16 cellular contexts compared by ENCODE assay signal in the genomic region with DNA sequence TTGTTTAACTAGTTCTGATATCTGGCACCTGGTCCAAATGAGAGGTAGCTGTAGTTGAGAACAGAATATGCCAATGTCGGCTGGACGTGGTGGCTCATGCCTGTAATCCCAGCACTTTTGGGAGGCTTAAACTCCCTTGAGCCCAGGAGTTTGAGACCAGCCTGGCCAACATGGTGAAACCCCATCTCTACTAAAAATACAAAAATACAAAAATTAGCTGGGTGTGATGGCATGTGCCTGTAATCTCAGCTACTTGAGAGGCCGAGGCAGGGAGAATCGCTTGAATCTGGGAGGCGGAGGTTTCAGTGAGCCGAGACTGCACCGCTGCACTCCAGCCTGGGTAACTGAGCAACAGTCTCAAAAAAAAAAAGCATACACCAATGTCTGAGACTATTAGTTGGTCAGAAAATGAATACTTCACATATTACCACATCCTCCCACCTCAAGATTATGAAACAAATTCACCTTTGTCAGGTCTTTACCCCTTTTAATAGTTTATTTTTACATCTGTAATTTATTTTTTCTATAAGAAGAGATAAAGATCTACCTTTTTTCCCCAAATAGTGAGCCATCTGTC. TPM values are rescaled to one million over a fixed set of nuclear protein-coding genes. Genes with fewer than 3 reads are reported as not detected.
DNase-seq lines count a peak whose midpoint lies in the region; ATAC-seq and TF ChIP-seq lines count a peak whose summit lies in the region.
"Had no signal": no experiment of that assay in that cellular context is flagged by ENCODE, and none has a peak within 500 bp of the region (broad histone marks: within the 10 kb centered on the region; RNA-seq: fewer than 3 reads in every experiment).

No MANE protein-coding gene starts in this region.

- peaks cover 68 to 94% (median 80%) of the 10 kb centered on the region in 3 donors for H3K4me1 Mint-ChIP-seq in CD8-positive, alpha-beta memory T cell
- peaks cover 41% of the 10 kb centered on the region for H3K4me1 Mint-ChIP-seq in activated CD4-positive, alpha-beta memory T cell treated with anti-CD3 and anti-CD28 coated beads, Interleukin-2, amount 10 ng/mL, durations not matched to agents 7 days and 5 days
- peaks cover 63 to 67% of the 10 kb centered on the region in 2 donors for H3K4me1 Mint-ChIP-seq in natural killer cell

- no peaks in the 10 kb centered on the region for H3K9me3 Mint-ChIP-seq in CD8-positive, alpha-beta memory T cell
- no peaks in the 10 kb centered on the region for H3K9me3 Mint-ChIP-seq in activated CD4-positive, alpha-beta memory T cell treated with anti-CD3 and anti-CD28 coated beads, Interleukin-2, amount 10 ng/mL, durations not matched to agents 7 days and 5 days
- H3K9me3 Mint-ChIP-seq in natural killer cell, result no peaks in the 10 kb centered on the region
- H3K9me3 Mint-ChIP-seq: dendritic cell treated with granulocyte-macrophage colony-stimulating factor and Interleukin-4, amounts not matched to agents 40 ng/mL and 50 ng/mL, for 4 days had no signal

- H3K36me3 Mint-ChIP-seq in CD8-positive, alpha-beta memory T cell, result peaks cover 5 to 41% (median 7%) of the 10 kb centered on the region in 3 donors
- H3K36me3 Mint-ChIP-seq in activated CD4-positive, alpha-beta memory T cell treated with anti-CD3 and anti-CD28 coated beads, Interleukin-2, amount 10 ng/mL, durations not matched to agents 7 days and 5 days (ENCODE audit: low read depth), result peaks cover 42% of the 10 kb centered on the region
- no peaks in the 10 kb centered on the region for H3K36me3 Mint-ChIP-seq in natural killer cell

- H3K27ac Mint-ChIP-seq in CD8-positive, alpha-beta memory T cell, result peak overlapping the region; percentile 33 to 85 (median 66)
- H3K27ac Mint-ChIP-seq in activated CD4-positive, alpha-beta memory T cell treated with anti-CD3 and anti-CD28 coated beads, Interleukin-2, amount 10 ng/mL, durations not matched to agents 7 days and 5 days, result peak overlapping the region; percentile 24
- peak overlapping the region; percentile 80 to 81 for H3K27ac Mint-ChIP-seq in natural killer cell

- H3K4me3 Mint-ChIP-seq in CD8-positive, alpha-beta memory T cell, result peak overlapping the region in 6 of 7 donors; percentile 14 to 66 (median 60)
- no peak overlapping the region for H3K4me3 Mint-ChIP-seq in activated CD4-positive, alpha-beta memory T cell treated with anti-CD3 and anti-CD28 coated beads, Interleukin-2, amount 10 ng/mL, durations not matched to agents 7 days and 5 days
- H3K4me3 Mint-ChIP-seq in natural killer cell, result peak overlapping the region; percentile 55
- H3K4me3 Mint-ChIP-seq: dendritic cell treated with granulocyte-macrophage colony-stimulating factor and Interleukin-4, amounts not matched to agents 40 ng/mL and 50 ng/mL, for 4 days had no signal

- H3K4me1 ChIP-seq in CD8-positive, alpha-beta memory T cell (ENCODE audit: insufficient read depth, low read length), result peaks cover 47% of the 10 kb centered on the region

- H3K27me3 ChIP-seq in CD8-positive, alpha-beta memory T cell (ENCODE audit: insufficient read depth, low read length, poor library complexity, severe bottlenecking), result no peaks in the 10 kb centered on the region
- H3K27me3 ChIP-seq: esophagus squamous epithelium had no signal

- H3K9me3 ChIP-seq in CD8-positive, alpha-beta memory T cell (ENCODE audit: low read length), result no peaks in the 10 kb centered on the region
- H3K9me3 ChIP-seq: esophagus squamous epithelium had no signal

- peaks cover 5% of the 10 kb centered on the region for H3K36me3 ChIP-seq in CD8-positive, alpha-beta memory T cell (ENCODE audit: insufficient read depth, low read length)

- H3K4me3 ChIP-seq in CD8-positive, alpha-beta memory T cell (ENCODE audit: low read length), result no peak overlapping the region
- H3K4me3 ChIP-seq: esophagus squamous epithelium, SK-N-MC had no signal

- peak in 1 of 5 donors; percentile 8 for DNase-seq in CD8-positive, alpha-beta memory T cell
- DNase-seq in activated CD4-positive, alpha-beta memory T cell treated with anti-CD3 and anti-CD28 coated beads, Interleukin-2, amount 10 ng/mL, durations not matched to agents 7 days and 5 days, result no peak
- DNase-seq in natural killer cell, result no peak
- DNase-seq in SKM-1 treated with dmso at 0.1 percent for 144 hours (lab: John Stamatoyannopoulos, UW; ENCODE audit: unreplicated experiment), result no peak
- no peak for DNase-seq in HuH-7.5 (ENCODE audit: low spot score)
- no peak for DNase-seq in NCI-H1105 (lab: John Stamatoyannopoulos, UW)
- DNase-seq: esophagus squamous epithelium, KBM-7, NCI-H146, OCI-M1 had no signal

- CTCF ChIA-PET in CD8-positive, alpha-beta memory T cell (lab: Charles Lee), result interaction anchor here (2.0 kb wide), 1 partner anchor 38 kb away, joined by 7 read pairs; no protein-coding TSS in a partner anchor
- CTCF ChIA-PET in activated CD4-positive, alpha-beta memory T cell treated with anti-CD3 and anti-CD28 coated beads, Interleukin-2, amount 10 ng/mL, durations not matched to agents 7 days and 5 days (lab: Charles Lee), result no interaction called here

- ATAC-seq in GM19395 (IDR thresholded peaks at IDR 0.05; ENCODE audit: unreplicated experiment) (peak; percentile 62), natural killer cell (peak; percentile 67 to 78 (median 71)), GM21576 (IDR thresholded peaks at IDR 0.05; ENCODE audit: unreplicated experiment) (no peak)

- no peak for TF ChIP-seq CTCF in natural killer cell (IDR thresholded peaks at IDR 0.05)

- no peak overlapping the region for H3K27ac ChIP-seq in CD8-positive, alpha-beta memory T cell (ENCODE audit: low read depth, low read length)
- H3K27ac ChIP-seq: C4-2B, esophagus squamous epithelium, SK-N-MC, VCaP had no signal

- POLR2A ChIA-PET in CD8-positive, alpha-beta memory T cell (lab: Charles Lee), result no interaction called here
- POLR2A ChIA-PET in activated CD4-positive, alpha-beta memory T cell treated with anti-CD3 and anti-CD28 coated beads, Interleukin-2, amount 10 ng/mL, durations not matched to agents 7 days and 5 days (lab: Charles Lee), result interaction anchor here (0.6 to 1.5 kb wide), 2 partner anchors 13 to 30 kb away, joined by 3 to 4 read pairs; no protein-coding TSS in a partner anchor

- intact Hi-C loops in natural killer cell (cut with micrococcal nuclease), result loop anchor here (5.0 kb wide), 1 partner anchor 39 kb away; the partner anchor contains the start of gene EPC1

- H3K27me3 Mint-ChIP-seq in CD8-positive, alpha-beta memory T cell, result no peaks in the 10 kb centered on the region
- no peaks in the 10 kb centered on the region for H3K27me3 Mint-ChIP-seq in activated CD4-positive, alpha-beta memory T cell treated with anti-CD3 and anti-CD28 coated beads, Interleukin-2, amount 10 ng/mL, durations not matched to agents 7 days and 5 days
- H3K27me3 Mint-ChIP-seq in natural killer cell (ENCODE audit: low read depth in 2 of 2), result no peaks in the 10 kb centered on the region
- H3K27me3 Mint-ChIP-seq: dendritic cell treated with granulocyte-macrophage colony-stimulating factor and Interleukin-4, amounts not matched to agents 40 ng/mL and 50 ng/mL, for 4 days had no signal

RNA-seq across cellular contexts. Expression of gene EPC1, which starts 38.8 kb away (rescaled TPM):
- total RNA-seq in CD8-positive, alpha-beta memory T cell, result 10 to 100 TPM; 40.9 to 41.3 TPM
- polyA plus RNA-seq in CD8-positive, alpha-beta memory T cell, result 45.3 TPM
- total RNA-seq in activated CD4-positive, alpha-beta memory T cell treated with anti-CD3 and anti-CD28 coated beads, Interleukin-2, amount 10 ng/mL, durations not matched to agents 7 days and 5 days, result 10 to 100 TPM; 41.6 to 43.0 TPM
- 100 to 1,000 TPM; 155 to 178 (median 161) TPM for total RNA-seq in natural killer cell

Comparison
In these comparisons a context has a peak if more than half of its experiments do, and no peak if none do; other contexts are left out.
1. H3K27ac Mint-ChIP-seq: peak in every context shown above with its lines; median percentile 80 in natural killer cell; 66 in CD8-positive, alpha-beta memory T cell; 24 in activated CD4-positive, alpha-beta memory T cell treated with anti-CD3 and anti-CD28 coated beads, Interleukin-2, amount 10 ng/mL, durations not matched to agents 7 days and 5 days.